ENCODE assay signal across 9 cellular contexts in genomic region chr10:52755297-52756062, GRCh38. TPM values are rescaled to one million over a fixed set of nuclear protein-coding genes. Genes with fewer than 3 reads are reported as not detected.
DNase-seq lines count a peak whose midpoint lies in the region; ATAC-seq and TF ChIP-seq lines count a peak whose summit lies in the region.
"Had no signal": no experiment of that assay in that cellular context is flagged by ENCODE, and none has a peak within 500 bp of the region (broad histone marks: within the 10 kb centered on the region; RNA-seq: fewer than 3 reads in every experiment).

No MANE protein-coding gene starts in this region.

- peaks cover 4% of the 10 kb centered on the region for H3K9me3 Mint-ChIP-seq in activated naive CD8-positive, alpha-beta T cell treated with anti-CD3 and anti-CD28 coated beads, Interleukin-2, amount 50 U/mL, for 24 hours

- H3K4me3 ChIP-seq in Loucy (ENCODE audit: low read length, poor library complexity, severe bottlenecking) (peak overlapping the region; percentile 59), testis (no peak overlapping the region)

- H3K9ac ChIP-seq in Loucy (ENCODE audit: low read depth, low read length, poor library complexity, severe bottlenecking) = peak overlapping the region; percentile 13

- H3K27ac ChIP-seq in caudate nucleus (ENCODE audit: low read depth, low read length) (peak overlapping the region; percentile 65), testis (no peak overlapping the region)

- TF ChIP-seq POLR2A in testis (IDR thresholded peaks at IDR 0.05) = no peak

- H3K27me3 Mint-ChIP-seq in activated naive CD8-positive, alpha-beta T cell treated with anti-CD3 and anti-CD28 coated beads, Interleukin-2, amount 50 U/mL, for 24 hours = no peaks in the 10 kb centered on the region

- H3K9me2 ChIP-seq in Loucy (replicated peaks; ENCODE audit: low read depth, low read length) = no peaks in the 10 kb centered on the region

- peaks cover 13% of the 10 kb centered on the region for H3K4me1 ChIP-seq in Loucy (ENCODE audit: insufficient read depth, low read length, poor library complexity, severe bottlenecking)
- peaks cover 4% of the 10 kb centered on the region for H3K4me1 ChIP-seq in testis

- 87 to 94% methylated on average over 5 of the region's 5 CpGs for WGBS in testis, 2 donors

- no peaks in the 10 kb centered on the region for H3K9me3 ChIP-seq in Loucy (ENCODE audit: insufficient read depth, low read depth, low read length)
- no peaks in the 10 kb centered on the region for H3K9me3 ChIP-seq in testis

- H3K27me3 ChIP-seq in Loucy (ENCODE audit: insufficient read depth, low read length, poor library complexity, severe bottlenecking) = no peaks in the 10 kb centered on the region
- H3K27me3 ChIP-seq in testis = no peaks in the 10 kb centered on the region

- H4K20me1 ChIP-seq in Loucy (ENCODE audit: insufficient read depth, low read length, poor library complexity, severe bottlenecking) = no peaks in the 10 kb centered on the region

- peak overlapping the region; percentile 73; the same call in 1 of the 2 replicates for H2AFZ ChIP-seq in Loucy (ENCODE audit: low read length)

- H3K4me3 Mint-ChIP-seq in activated naive CD8-positive, alpha-beta T cell treated with anti-CD3 and anti-CD28 coated beads, Interleukin-2, amount 50 U/mL, for 24 hours = no peak overlapping the region
- H3K4me3 Mint-ChIP-seq: naive thymus-derived CD8-positive, alpha-beta T cell had no signal

- no peaks in the 10 kb centered on the region for H3K79me2 ChIP-seq in Loucy (ENCODE audit: insufficient read depth, low read length)

- H3K36me3 Mint-ChIP-seq in activated naive CD8-positive, alpha-beta T cell treated with anti-CD3 and anti-CD28 coated beads, Interleukin-2, amount 50 U/mL, for 24 hours (ENCODE audit: low read depth) = no peaks in the 10 kb centered on the region
- H3K36me3 Mint-ChIP-seq: naive thymus-derived CD8-positive, alpha-beta T cell had no signal

- TF ChIP-seq CTCF in Loucy (conservative IDR thresholded peaks at IDR 0.05; ENCODE audit: low read length) (no peak), testis (IDR thresholded peaks at IDR 0.05) (no peak)

- intact Hi-C loops in testis (cut with DNase I; ENCODE audit: low total_unique reads) = no loop called here

- no peak overlapping the region for H3K27ac Mint-ChIP-seq in activated naive CD8-positive, alpha-beta T cell treated with anti-CD3 and anti-CD28 coated beads, Interleukin-2, amount 50 U/mL, for 24 hours
- H3K27ac Mint-ChIP-seq: naive thymus-derived CD8-positive, alpha-beta T cell had no signal

- no peak for ATAC-seq in activated naive CD8-positive, alpha-beta T cell treated with anti-CD3 and anti-CD28 coated beads, Interleukin-2, amount 50 U/mL, for 24 hours
- ATAC-seq: naive thymus-derived CD8-positive, alpha-beta T cell had no signal

- H3K4me1 Mint-ChIP-seq in activated naive CD8-positive, alpha-beta T cell treated with anti-CD3 and anti-CD28 coated beads, Interleukin-2, amount 50 U/mL, for 24 hours = no peaks in the 10 kb centered on the region

- H3F3A ChIP-seq in Loucy (ENCODE audit: low read depth) = no peaks in the 10 kb centered on the region

- H3K36me3 ChIP-seq in Loucy (ENCODE audit: insufficient read depth, low read length) (no peaks in the 10 kb centered on the region), testis (ENCODE audit: low read depth, missing control alignments) (no peaks in the 10 kb centered on the region)

- peak; percentile 50 for DNase-seq in GF-D8 (lab: John Stamatoyannopoulos, UW)
- DNase-seq in caudate nucleus (lab: John Stamatoyannopoulos, UW) = peak in 22 of 61 donors; percentile 2 to 58 (median 18)
- peak; percentile 31 for DNase-seq in mucosa of gallbladder (ENCODE audit: low spot score)
- DNase-seq in activated naive CD8-positive, alpha-beta T cell treated with anti-CD3 and anti-CD28 coated beads, Interleukin-2, amount 50 U/mL, for 24 hours = no peak
- no peak for DNase-seq in testis
- no peak for DNase-seq in stimulated activated naive CD4-positive, alpha-beta T cell (lab: John Stamatoyannopoulos, UW)
- no peak for DNase-seq in NCI-H2196 treated with DMSO at 0.1 percent for 48 hours (lab: John Stamatoyannopoulos, UW; ENCODE audit: unreplicated experiment)
- DNase-seq: naive thymus-derived CD8-positive, alpha-beta T cell had no signal

- H3K4me2 ChIP-seq in Loucy (ENCODE audit: low read depth, low read length, poor library complexity, severe bottlenecking) = peak overlapping the region; percentile 46

RNA-seq across cellular contexts. Expression of gene MBL2, which starts 17.1 kb away (rescaled TPM):
- total RNA-seq in mucosa of gallbladder (0.12 TPM), testis (under 1 TPM; 0.12 to 0.16 TPM)
- polyA plus RNA-seq in testis (ENCODE audit: insufficient read depth, low read depth, low replicate concordance) = 0.08 TPM
- total RNA-seq: naive thymus-derived CD8-positive, alpha-beta T cell had no signal
- polyA plus RNA-seq: naive thymus-derived CD8-positive, alpha-beta T cell had no signal

Comparison
In these comparisons a context has a peak if more than half of its experiments do, and no peak if none do; other contexts are left out.
1. DNase-seq: peak in GF-D8 (single experiment) and mucosa of gallbladder (single experiment); none in activated naive CD8-positive, alpha-beta T cell treated with anti-CD3 and anti-CD28 coated beads, Interleukin-2, amount 50 U/mL, for 24 hours (single experiment), testis (single experiment), stimulated activated naive CD4-positive, alpha-beta T cell (0 of 6) and NCI-H2196 treated with DMSO at 0.1 percent for 48 hours (single experiment).